Comparison of ENCODE assay signal across 8 cellular contexts in the genomic region with DNA sequence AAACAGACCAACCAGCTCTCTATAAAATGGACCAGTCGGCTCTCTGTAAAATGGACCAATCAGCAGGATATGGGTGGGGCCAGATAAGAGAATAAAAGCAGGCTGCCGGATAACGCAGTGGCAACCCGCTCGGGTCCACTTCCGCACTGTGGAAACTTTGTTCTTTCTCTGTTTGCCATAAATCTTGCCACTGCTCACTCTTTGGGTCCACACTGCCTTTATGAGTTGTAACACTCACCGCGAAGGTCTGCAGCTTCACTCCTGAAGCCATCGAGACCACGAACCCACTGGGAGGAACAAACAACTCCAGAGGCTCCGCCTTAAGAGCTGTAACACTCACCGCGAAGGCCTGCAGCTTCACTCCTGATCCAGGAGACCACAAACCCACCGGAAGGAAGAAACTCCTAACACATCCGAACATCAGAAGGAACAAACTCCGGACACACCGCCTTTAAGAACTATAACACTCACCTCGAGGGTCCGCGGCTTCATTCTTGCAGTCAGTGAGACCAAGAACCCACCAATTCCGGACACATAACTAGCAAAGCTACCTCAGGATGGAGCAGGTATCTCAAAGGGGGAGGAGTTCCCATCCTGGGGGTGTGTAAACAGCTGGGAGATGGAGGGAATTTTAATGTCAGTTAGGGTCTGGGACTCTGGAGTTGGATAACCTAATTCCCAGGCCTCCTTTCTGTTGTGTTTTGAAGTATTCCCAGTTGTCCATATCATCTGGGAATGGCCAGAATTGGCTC. TPM values are rescaled to one million over a fixed set of nuclear protein-coding genes. Genes with fewer than 3 reads are reported as not detected.
DNase-seq lines count a peak whose midpoint lies in the region; ATAC-seq and TF ChIP-seq lines count a peak whose summit lies in the region.
"Not testable (repeated sequence)": the region's sequence is repeated elsewhere in the genome, so short reads cannot be mapped to it uniquely, and the experiment has no call there.

No MANE protein-coding gene starts in this region.

- peaks cover 17 to 29% (median 27%) of the 10 kb centered on the region in 3 donors for H3K4me1 Mint-ChIP-seq in CD8-positive, alpha-beta memory T cell
- peaks cover 21% of the 10 kb centered on the region for H3K4me1 Mint-ChIP-seq in activated CD4-positive, alpha-beta T cell treated with anti-CD3 and anti-CD28 coated beads for 36 hours
- peaks cover 23% of the 10 kb centered on the region for H3K4me1 Mint-ChIP-seq in activated T-cell treated with anti-CD3 and anti-CD28 coated beads, Interleukin-2, amount 50 U/mL, for 24 hours (ENCODE audit: low read depth)
- H3K4me1 Mint-ChIP-seq in activated naive CD8-positive, alpha-beta T cell treated with anti-CD3 and anti-CD28 coated beads, Interleukin-2, amount 10 ng/mL, durations not matched to agents 7 days and 5 days, result not testable (repeated sequence)
- peaks cover 29 to 36% of the 10 kb centered on the region in 2 donors for H3K4me1 Mint-ChIP-seq in immature natural killer cell
- peaks cover 18% of the 10 kb centered on the region for H3K4me1 Mint-ChIP-seq in stimulated activated naive CD8-positive, alpha-beta T cell treated with anti-CD3 and anti-CD28 coated beads, Interleukin-15, amount 100 ng/mL, for 72 hours

- H3K27ac Mint-ChIP-seq in CD8-positive, alpha-beta memory T cell, result peak overlapping the region; percentile 17 to 96 (median 84)
- peak overlapping the region; percentile 88 for H3K27ac Mint-ChIP-seq in activated CD4-positive, alpha-beta T cell treated with anti-CD3 and anti-CD28 coated beads for 36 hours
- H3K27ac Mint-ChIP-seq in activated T-cell treated with anti-CD3 and anti-CD28 coated beads, Interleukin-2, amount 50 U/mL, for 24 hours, result peak overlapping the region; percentile 76
- peak overlapping the region; percentile 90 for H3K27ac Mint-ChIP-seq in activated naive CD8-positive, alpha-beta T cell treated with anti-CD3 and anti-CD28 coated beads, Interleukin-2, amount 10 ng/mL, durations not matched to agents 7 days and 5 days
- H3K27ac Mint-ChIP-seq in immature natural killer cell, result peak overlapping the region; percentile 60 to 95 (median 88)
- H3K27ac Mint-ChIP-seq in stimulated activated naive CD8-positive, alpha-beta T cell treated with anti-CD3 and anti-CD28 coated beads, Interleukin-15, amount 100 ng/mL, for 72 hours, result peak overlapping the region; percentile 90

- not testable (repeated sequence) for H3K36me3 ChIP-seq in CD8-positive, alpha-beta memory T cell (ENCODE audit: insufficient read depth, low read length); Peyer's patch

- TF ChIP-seq POLR2A in Peyer's patch (IDR thresholded peaks at IDR 0.05), result not testable (repeated sequence)

- TF ChIP-seq CTCF in Peyer's patch (IDR thresholded peaks at IDR 0.05), result not testable (repeated sequence)

- H3K27me3 Mint-ChIP-seq in CD8-positive, alpha-beta memory T cell; activated CD4-positive, alpha-beta T cell treated with anti-CD3 and anti-CD28 coated beads for 36 hours; activated T-cell treated with anti-CD3 and anti-CD28 coated beads, Interleukin-2, amount 50 U/mL, for 24 hours; activated naive CD8-positive, alpha-beta T cell treated with anti-CD3 and anti-CD28 coated beads, Interleukin-2, amount 10 ng/mL, durations not matched to agents 7 days and 5 days; immature natural killer cell (ENCODE audit: low read depth in 3 of 3); stimulated activated naive CD8-positive, alpha-beta T cell treated with anti-CD3 and anti-CD28 coated beads, Interleukin-15, amount 100 ng/mL, for 72 hours: not testable (repeated sequence)

- H3K27ac ChIP-seq in CD8-positive, alpha-beta memory T cell (ENCODE audit: low read depth, low read length), result not testable (repeated sequence)
- peak overlapping the region in 2 of 4 donors; percentile 9 to 51 for H3K27ac ChIP-seq in Peyer's patch

- H3K4me3 Mint-ChIP-seq in CD8-positive, alpha-beta memory T cell, result peak overlapping the region; percentile 82 to 95 (median 93)
- H3K4me3 Mint-ChIP-seq in activated CD4-positive, alpha-beta T cell treated with anti-CD3 and anti-CD28 coated beads for 36 hours, result peak overlapping the region; percentile 81
- peak overlapping the region; percentile 81 for H3K4me3 Mint-ChIP-seq in activated T-cell treated with anti-CD3 and anti-CD28 coated beads, Interleukin-2, amount 50 U/mL, for 24 hours
- peak overlapping the region; percentile 81 for H3K4me3 Mint-ChIP-seq in activated naive CD8-positive, alpha-beta T cell treated with anti-CD3 and anti-CD28 coated beads, Interleukin-2, amount 10 ng/mL, durations not matched to agents 7 days and 5 days
- peak overlapping the region; percentile 83 to 100 (median 97) for H3K4me3 Mint-ChIP-seq in immature natural killer cell
- peak overlapping the region; percentile 84 to 91 for H3K4me3 Mint-ChIP-seq in stimulated activated naive CD8-positive, alpha-beta T cell treated with anti-CD3 and anti-CD28 coated beads, Interleukin-15, amount 100 ng/mL, for 72 hours

- peak overlapping the region; percentile 71 for H3K4me3 ChIP-seq in CD8-positive, alpha-beta memory T cell (ENCODE audit: low read length)
- peak overlapping the region; percentile 8 to 36 (median 22) for H3K4me3 ChIP-seq in Peyer's patch

- DNase-seq in CD8-positive, alpha-beta memory T cell, result peak in 4 of 5 donors; percentile 38 to 59 (median 47)
- DNase-seq in Peyer's patch (peak in 2 of 3 donors; percentile 25 to 57), immature natural killer cell (peak; percentile 47 to 62 (median 57))
- peak; percentile 58 for DNase-seq in activated CD4-positive, alpha-beta T cell treated with anti-CD3 and anti-CD28 coated beads for 36 hours
- DNase-seq in activated T-cell treated with anti-CD3 and anti-CD28 coated beads, Interleukin-2, amount 50 U/mL, for 24 hours, result peak; percentile 56
- peak; percentile 48 for DNase-seq in activated naive CD8-positive, alpha-beta T cell treated with anti-CD3 and anti-CD28 coated beads, Interleukin-2, amount 10 ng/mL, durations not matched to agents 7 days and 5 days
- peak; percentile 6 for DNase-seq in stimulated activated CD4-positive, alpha-beta T cell treated with anti-CD3 and anti-CD28 coated beads, Interleukin-12 subunit alpha, Interleukin-12 subunit beta, amount 100 ng/mL, for 4 hours
- peak; percentile 57 to 62 for DNase-seq in stimulated activated naive CD8-positive, alpha-beta T cell treated with anti-CD3 and anti-CD28 coated beads, Interleukin-15, amount 100 ng/mL, for 72 hours

- H3K9me3 ChIP-seq in CD8-positive, alpha-beta memory T cell (ENCODE audit: low read length); Peyer's patch: not testable (repeated sequence)

- not testable (repeated sequence) for H3K27me3 ChIP-seq in CD8-positive, alpha-beta memory T cell (ENCODE audit: insufficient read depth, low read length, poor library complexity, severe bottlenecking); Peyer's patch

- intact Hi-C loops in activated CD4-positive, alpha-beta T cell treated with anti-CD3 and anti-CD28 coated beads for 36 hours (cut with DNase I, micrococcal nuclease), result loop anchor here in 1 of 2 experiments (2.0 kb wide), 1 partner anchor 162 kb away; a partner anchor contains a TSS

- POLR2A ChIA-PET in CD8-positive, alpha-beta memory T cell (lab: Charles Lee), result interaction anchor here (0.6 to 0.9 kb wide), 2 partner anchors 58 to 344 kb away, joined by 3 to 8 read pairs; a partner anchor contains a TSS
- POLR2A ChIA-PET in activated CD4-positive, alpha-beta T cell treated with anti-CD3 and anti-CD28 coated beads for 36 hours (lab: Charles Lee), result interaction anchor here (1.7 kb wide), 1 partner anchor 58 kb away, joined by 8 read pairs; a partner anchor contains a TSS
- POLR2A ChIA-PET in activated naive CD8-positive, alpha-beta T cell treated with anti-CD3 and anti-CD28 coated beads, Interleukin-2, amount 10 ng/mL, durations not matched to agents 7 days and 5 days (lab: Charles Lee), result interaction anchor here (1.2 kb wide), 1 partner anchor 58 kb away, joined by 3 read pairs; a partner anchor contains a TSS

- peak; percentile 70 for ATAC-seq in activated CD4-positive, alpha-beta T cell treated with anti-CD3 and anti-CD28 coated beads for 36 hours
- peak; percentile 66 for ATAC-seq in activated naive CD8-positive, alpha-beta T cell treated with anti-CD3 and anti-CD28 coated beads, Interleukin-2, amount 10 ng/mL, durations not matched to agents 7 days and 5 days (ENCODE audit: low read depth)
- peak; percentile 74 for ATAC-seq in stimulated activated naive CD8-positive, alpha-beta T cell treated with anti-CD3 and anti-CD28 coated beads, Interleukin-15, amount 100 ng/mL, for 72 hours

- not testable (repeated sequence) for H3K9me3 Mint-ChIP-seq in CD8-positive, alpha-beta memory T cell; activated CD4-positive, alpha-beta T cell treated with anti-CD3 and anti-CD28 coated beads for 36 hours (ENCODE audit: low read depth); activated T-cell treated with anti-CD3 and anti-CD28 coated beads, Interleukin-2, amount 50 U/mL, for 24 hours; activated naive CD8-positive, alpha-beta T cell treated with anti-CD3 and anti-CD28 coated beads, Interleukin-2, amount 10 ng/mL, durations not matched to agents 7 days and 5 days; immature natural killer cell; stimulated activated naive CD8-positive, alpha-beta T cell treated with anti-CD3 and anti-CD28 coated beads, Interleukin-15, amount 100 ng/mL, for 72 hours

- H3K36me3 Mint-ChIP-seq in CD8-positive, alpha-beta memory T cell, result peaks cover 0 to 14% (median 0%) of the 10 kb centered on the region in 3 donors
- not testable (repeated sequence) for H3K36me3 Mint-ChIP-seq in activated CD4-positive, alpha-beta T cell treated with anti-CD3 and anti-CD28 coated beads for 36 hours (ENCODE audit: low read depth); activated T-cell treated with anti-CD3 and anti-CD28 coated beads, Interleukin-2, amount 50 U/mL, for 24 hours (ENCODE audit: low read depth); activated naive CD8-positive, alpha-beta T cell treated with anti-CD3 and anti-CD28 coated beads, Interleukin-2, amount 10 ng/mL, durations not matched to agents 7 days and 5 days; immature natural killer cell

- H3K4me1 ChIP-seq in CD8-positive, alpha-beta memory T cell (ENCODE audit: insufficient read depth, low read length); Peyer's patch: not testable (repeated sequence)

- CTCF ChIA-PET in CD8-positive, alpha-beta memory T cell (lab: Charles Lee), result interaction anchor here (1.1 to 3.9 kb wide), 3 partner anchors 10 to 40 kb away, joined by 3 to 17 read pairs (median 3); no protein-coding TSS in a partner anchor
- CTCF ChIA-PET in activated CD4-positive, alpha-beta T cell treated with anti-CD3 and anti-CD28 coated beads for 36 hours (lab: Charles Lee), result interaction anchor here (1.2 to 1.5 kb wide), 3 partner anchors 23 to 40 kb away, joined by 3 to 7 read pairs (median 3); no protein-coding TSS in a partner anchor

RNA-seq across cellular contexts. Expression of a gene that starts 58.1 kb away (rescaled TPM):
- 10 to 100 TPM; 13.8 to 14.7 TPM for total RNA-seq in CD8-positive, alpha-beta memory T cell
- 5.7 TPM for polyA plus RNA-seq in CD8-positive, alpha-beta memory T cell
- 10 to 100 TPM; 17.2 to 32.2 (median 21.8) TPM for total RNA-seq in Peyer's patch
- 10 to 100 TPM; 12.7 to 15.0 TPM for total RNA-seq in activated CD4-positive, alpha-beta T cell treated with anti-CD3 and anti-CD28 coated beads for 36 hours
- 10 to 100 TPM; 17.0 to 19.6 TPM for total RNA-seq in activated naive CD8-positive, alpha-beta T cell treated with anti-CD3 and anti-CD28 coated beads, Interleukin-2, amount 10 ng/mL, durations not matched to agents 7 days and 5 days
- 10 to 100 TPM in 2 of 3 donors, 1 to 10 TPM in 1; 9.8 to 10.5 (median 10.0) TPM for polyA plus RNA-seq in immature natural killer cell

RNA-seq across cellular contexts. Expression of a gene that starts 58.5 kb away (rescaled TPM):
- total RNA-seq in CD8-positive, alpha-beta memory T cell, result 10 to 100 TPM; 47.7 to 49.6 TPM
- polyA plus RNA-seq in CD8-positive, alpha-beta memory T cell, result 15.4 TPM
- 10 to 100 TPM; 26.3 to 61.1 (median 28.1) TPM for total RNA-seq in Peyer's patch
- 10 to 100 TPM; 42.2 to 43.0 TPM for total RNA-seq in activated CD4-positive, alpha-beta T cell treated with anti-CD3 and anti-CD28 coated beads for 36 hours
- total RNA-seq in activated naive CD8-positive, alpha-beta T cell treated with anti-CD3 and anti-CD28 coated beads, Interleukin-2, amount 10 ng/mL, durations not matched to agents 7 days and 5 days, result 10 to 100 TPM; 37.3 to 41.3 TPM
- 10 to 100 TPM; 11.0 to 15.8 (median 12.8) TPM for polyA plus RNA-seq in immature natural killer cell

Comparison
In these comparisons a context has a peak if more than half of its experiments do, and no peak if none do; other contexts are left out.
1. DNase-seq: peak in every context shown above with its lines; median percentile 60 in stimulated activated naive CD8-positive, alpha-beta T cell treated with anti-CD3 and anti-CD28 coated beads, Interleukin-15, amount 100 ng/mL, for 72 hours; 58 in activated CD4-positive, alpha-beta T cell treated with anti-CD3 and anti-CD28 coated beads for 36 hours; 57 in immature natural killer cell; 56 in activated T-cell treated with anti-CD3 and anti-CD28 coated beads, Interleukin-2, amount 50 U/mL, for 24 hours; 48 in activated naive CD8-positive, alpha-beta T cell treated with anti-CD3 and anti-CD28 coated beads, Interleukin-2, amount 10 ng/mL, durations not matched to agents 7 days and 5 days; 47 in CD8-positive, alpha-beta memory T cell; 41 in Peyer's patch; 6 in stimulated activated CD4-positive, alpha-beta T cell treated with anti-CD3 and anti-CD28 coated beads, Interleukin-12 subunit alpha, Interleukin-12 subunit beta, amount 100 ng/mL, for 4 hours.